ENCODE assay signal across 13 cellular contexts in genomic region chr20:47681977-47682812, GRCh38.
A peak's percentile ranks its signal among the peaks of the same experiment; 100 is the strongest.
DNase-seq lines count a peak whose midpoint lies in the region; TF ChIP-seq lines count a peak whose summit lies in the region.
"Had no signal": no experiment of that assay in that cellular context is flagged by ENCODE, and none has a peak within 500 bp of the region (broad histone marks: within the 10 kb centered on the region; RNA-seq: fewer than 3 reads in every experiment).

No MANE protein-coding gene starts in this region.

- TF ChIP-seq CTCF in cardiac muscle cell (IDR thresholded peaks at IDR 0.05; ENCODE audit: low read depth, low read length) (peak; percentile 2), Calu3 (IDR thresholded peaks at IDR 0.05; ENCODE audit: unreplicated experiment) (no peak)

- H3K9me3 Mint-ChIP-seq in Calu3 (ENCODE audit: low read depth, unreplicated experiment), result no peaks in the 10 kb centered on the region
- no peaks in the 10 kb centered on the region for H3K9me3 Mint-ChIP-seq in activated naive CD4-positive, alpha-beta T cell treated with anti-CD3 and anti-CD28 coated beads, Interleukin-2, amount 10 ng/mL, durations not matched to agents 7 days and 5 days
- H3K9me3 Mint-ChIP-seq: activated T-cell treated with anti-CD3 and anti-CD28 coated beads, Interleukin-2, amount 50 U/mL, for 4 hours; brain had no signal

- no peaks in the 10 kb centered on the region for H3K9me3 ChIP-seq in cardiac muscle cell (ENCODE audit: low read depth)

- H3K4me1 Mint-ChIP-seq in Calu3 (ENCODE audit: low read depth, unreplicated experiment), result no peaks in the 10 kb centered on the region
- H3K4me1 Mint-ChIP-seq in activated naive CD4-positive, alpha-beta T cell treated with anti-CD3 and anti-CD28 coated beads, Interleukin-2, amount 10 ng/mL, durations not matched to agents 7 days and 5 days, result no peaks in the 10 kb centered on the region

- H3K27ac ChIP-seq in cardiac muscle cell, result peak overlapping the region; percentile 65

- in situ Hi-C loops in SK-MEL-5 (cut with HindIII; ENCODE audit: low pct_unique_long_range_greater_than_20kb, low sequenced_read_pairs), result no loop called here

- intact Hi-C loops in Calu3 (cut with micrococcal nuclease; ENCODE audit: unreplicated experiment), result no loop called here

- H3K27ac Mint-ChIP-seq in Calu3 (ENCODE audit: unreplicated experiment), result no peak overlapping the region
- H3K27ac Mint-ChIP-seq in activated naive CD4-positive, alpha-beta T cell treated with anti-CD3 and anti-CD28 coated beads, Interleukin-2, amount 10 ng/mL, durations not matched to agents 7 days and 5 days, result no peak overlapping the region
- H3K27ac Mint-ChIP-seq: brain had no signal

- DNase-seq in AG08395 (ENCODE audit: low spot score), result peak; percentile 67
- peak; percentile 62 for DNase-seq in SK-MEL-5 (ENCODE audit: low read depth, low spot score)
- DNase-seq in cardiac muscle cell (ENCODE audit: low read depth in 1 of 2, low spot score in 1 of 2), result peak; percentile 73 to 91
- DNase-seq in myocyte (ENCODE audit: low read depth), result peak; percentile 71
- DNase-seq in activated CD8-positive, alpha-beta memory T cell treated with anti-CD3 and anti-CD28 coated beads for 24 hours, result no peak
- no peak for DNase-seq in Calu3
- no peak for DNase-seq in NCI-H1105 (lab: John Stamatoyannopoulos, UW)
- no peak for DNase-seq in activated naive CD4-positive, alpha-beta T cell treated with anti-CD3 and anti-CD28 coated beads, Interleukin-2, amount 10 ng/mL, durations not matched to agents 7 days and 5 days
- DNase-seq: activated T-cell treated with anti-CD3 and anti-CD28 coated beads, Interleukin-2, amount 50 U/mL, for 4 hours; NCI-H2171 treated with DMSO at 0.1 percent for 48 hours; stimulated activated CD4-positive, alpha-beta T cell treated with anti-CD3 and anti-CD28 coated beads, Interleukin-12 subunit alpha, Interleukin-12 subunit beta, amount 100 ng/mL, for 4 hours; stimulated activated CD8-positive, alpha-beta memory T cell treated with anti-CD3 and anti-CD28 coated beads, Interleukin-4, amount 100 ng/mL, for 48 hours had no signal

- H3K27me3 Mint-ChIP-seq in Calu3 (ENCODE audit: unreplicated experiment), result no peaks in the 10 kb centered on the region
- H3K27me3 Mint-ChIP-seq in activated naive CD4-positive, alpha-beta T cell treated with anti-CD3 and anti-CD28 coated beads, Interleukin-2, amount 10 ng/mL, durations not matched to agents 7 days and 5 days, result peaks cover 8% of the 10 kb centered on the region

- H3K27me3 ChIP-seq in cardiac muscle cell, result no peaks in the 10 kb centered on the region

- no peaks in the 10 kb centered on the region for H3K36me3 ChIP-seq in cardiac muscle cell

- CTCF ChIA-PET in Calu3 (lab: Charles Lee), result no interaction called here
- CTCF ChIA-PET in activated naive CD4-positive, alpha-beta T cell treated with anti-CD3 and anti-CD28 coated beads, Interleukin-2, amount 10 ng/mL, durations not matched to agents 7 days and 5 days (lab: Charles Lee), result interaction anchor here (0.7 to 6.2 kb wide), 2 partner anchors 938 to 939 kb away, joined by 3 to 54 read pairs; no protein-coding TSS in a partner anchor

- no peak overlapping the region for H3K4me3 ChIP-seq in cardiac muscle cell

- no peak overlapping the region for H3K4me3 Mint-ChIP-seq in Calu3 (ENCODE audit: low read depth, unreplicated experiment)
- H3K4me3 Mint-ChIP-seq in activated naive CD4-positive, alpha-beta T cell treated with anti-CD3 and anti-CD28 coated beads, Interleukin-2, amount 10 ng/mL, durations not matched to agents 7 days and 5 days, result no peak overlapping the region
- H3K4me3 Mint-ChIP-seq: activated T-cell treated with anti-CD3 and anti-CD28 coated beads, Interleukin-2, amount 50 U/mL, for 4 hours; brain had no signal

- no TSS peak for BruUV-seq in Calu3 (replicated peaks; lab: Mats Ljungman, UMichigan)

- peaks cover 4% of the 10 kb centered on the region for H3K36me3 Mint-ChIP-seq in Calu3 (ENCODE audit: insufficient read depth, unreplicated experiment)
- no peaks in the 10 kb centered on the region for H3K36me3 Mint-ChIP-seq in activated naive CD4-positive, alpha-beta T cell treated with anti-CD3 and anti-CD28 coated beads, Interleukin-2, amount 10 ng/mL, durations not matched to agents 7 days and 5 days

- no peaks in the 10 kb centered on the region for H3K4me1 ChIP-seq in cardiac muscle cell (ENCODE audit: low read depth)

Comparison
In these comparisons a context has a peak if more than half of its experiments do, and no peak if none do; other contexts are left out.
1. DNase-seq: peak in AG08395 (single experiment), SK-MEL-5 (single experiment), cardiac muscle cell (2 of 2) and myocyte (single experiment); none in activated CD8-positive, alpha-beta memory T cell treated with anti-CD3 and anti-CD28 coated beads for 24 hours (single experiment), Calu3 (single experiment), NCI-H1105 (single experiment) and activated naive CD4-positive, alpha-beta T cell treated with anti-CD3 and anti-CD28 coated beads, Interleukin-2, amount 10 ng/mL, durations not matched to agents 7 days and 5 days (single experiment).